ENCODE assay signal across 8 cellular contexts in genomic region chr17:50808413-50808812, GRCh38. TPM values are rescaled to one million over a fixed set of nuclear protein-coding genes. Genes with fewer than 3 reads are reported as not detected.
"Had no signal": no experiment of that assay in that cellular context is flagged by ENCODE, and none has a peak within 500 bp of the region (broad histone marks: within the 10 kb centered on the region; RNA-seq: fewer than 3 reads in every experiment).

No MANE protein-coding gene starts in this region.

- H3K4me3 Mint-ChIP-seq: H9, IgD-negative memory B cell had no signal

- H3K4me1 Mint-ChIP-seq: IgD-negative memory B cell had no signal

- DNase-seq: GOT3, H9, HCEC 1CT, KG1 had no signal

- H3K36me3 Mint-ChIP-seq: IgD-negative memory B cell had no signal

- H3K9me3 Mint-ChIP-seq: H9, IgD-negative memory B cell had no signal

- FAIRE-seq: H54, HTR-8/SVneo had no signal

- H3K27ac Mint-ChIP-seq: IgD-negative memory B cell had no signal

RNA-seq across cellular contexts. Expression of gene WFIKKN2, which starts 27.0 kb away (rescaled TPM):
- total RNA-seq: HT-29 had no signal
- polyA plus RNA-seq: IgD-negative memory B cell had no signal

RNA-seq across cellular contexts. Expression of gene ANKRD40CL, which starts 41.1 kb away (rescaled TPM):
- total RNA-seq: H9 had no signal
- polyA plus RNA-seq: IgD-negative memory B cell had no signal
